ENCODE assay signal across 17 cellular contexts in the genomic region with DNA sequence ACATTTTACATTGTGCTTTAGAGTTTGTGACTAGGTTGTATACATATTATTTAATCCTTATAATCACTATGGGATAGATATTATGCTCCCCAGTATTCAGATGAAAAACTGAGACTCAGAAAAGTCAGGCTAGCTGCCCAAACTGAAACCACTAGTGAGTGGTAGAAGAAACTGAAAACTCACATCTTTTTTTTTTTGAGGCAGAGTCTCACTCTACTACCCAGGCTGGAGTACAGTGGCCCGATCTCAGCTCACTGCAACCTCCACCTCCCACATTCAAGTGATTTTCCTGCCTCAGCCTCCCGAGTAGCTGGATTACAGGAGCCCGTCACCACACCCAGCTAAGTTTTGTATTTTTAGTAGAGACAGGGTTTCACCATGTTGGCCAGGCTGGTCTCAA. TPM values are rescaled to one million over a fixed set of nuclear protein-coding genes. Genes with fewer than 3 reads are reported as not detected.
A peak's percentile ranks its signal among the peaks of the same experiment; 100 is the strongest.
DNase-seq lines count a peak whose midpoint lies in the region; ATAC-seq and TF ChIP-seq lines count a peak whose summit lies in the region.
"Had no signal": no experiment of that assay in that cellular context is flagged by ENCODE, and none has a peak within 500 bp of the region (broad histone marks: within the 10 kb centered on the region; RNA-seq: fewer than 3 reads in every experiment).

No MANE protein-coding gene starts in this region.

- no peaks in the 10 kb centered on the region for H3K36me3 ChIP-seq in colonic mucosa
- H3K36me3 ChIP-seq: neural progenitor cell, right atrium auricular region, thoracic aorta had no signal

- ATAC-seq in GM21717 (IDR thresholded peaks at IDR 0.05; ENCODE audit: unreplicated experiment) (peak; percentile 61), T-helper 17 cell (no peak)
- peak; percentile 69 for ATAC-seq in stimulated activated naive CD8-positive, alpha-beta T cell treated with anti-CD3 and anti-CD28 coated beads, Interleukin-15, amount 100 ng/mL, for 72 hours

- H3K4me3 Mint-ChIP-seq in activated naive CD4-positive, alpha-beta T cell treated with anti-CD3 and anti-CD28 coated beads, Interleukin-2, amount 10 ng/mL, durations not matched to agents 7 days and 5 days: no peak overlapping the region
- H3K4me3 Mint-ChIP-seq in T-helper 17 cell: no peak overlapping the region
- H3K4me3 Mint-ChIP-seq in stimulated activated naive CD8-positive, alpha-beta T cell treated with anti-CD3 and anti-CD28 coated beads, Interleukin-15, amount 100 ng/mL, for 72 hours: peak overlapping the region in 1 of 2 donors; percentile 49
- H3K4me3 Mint-ChIP-seq: memory B cell, neural progenitor cell had no signal

- H3K9ac ChIP-seq in colonic mucosa (ENCODE audit: low read depth in 2 of 2, low read length in 2 of 2): no peak overlapping the region
- H3K9ac ChIP-seq: neural progenitor cell had no signal

- no peak overlapping the region for H3K27ac Mint-ChIP-seq in activated naive CD4-positive, alpha-beta T cell treated with anti-CD3 and anti-CD28 coated beads, Interleukin-2, amount 10 ng/mL, durations not matched to agents 7 days and 5 days
- peak overlapping the region; percentile 68 for H3K27ac Mint-ChIP-seq in T-helper 17 cell
- peak overlapping the region in 1 of 2 donors; percentile 25 for H3K27ac Mint-ChIP-seq in stimulated activated naive CD8-positive, alpha-beta T cell treated with anti-CD3 and anti-CD28 coated beads, Interleukin-15, amount 100 ng/mL, for 72 hours
- H3K27ac Mint-ChIP-seq: memory B cell, neural progenitor cell had no signal

- no peaks in the 10 kb centered on the region for H3K27me3 Mint-ChIP-seq in activated naive CD4-positive, alpha-beta T cell treated with anti-CD3 and anti-CD28 coated beads, Interleukin-2, amount 10 ng/mL, durations not matched to agents 7 days and 5 days
- no peaks in the 10 kb centered on the region for H3K27me3 Mint-ChIP-seq in T-helper 17 cell
- H3K27me3 Mint-ChIP-seq in stimulated activated naive CD8-positive, alpha-beta T cell treated with anti-CD3 and anti-CD28 coated beads, Interleukin-15, amount 100 ng/mL, for 72 hours: no peaks in the 10 kb centered on the region
- H3K27me3 Mint-ChIP-seq: memory B cell had no signal

- intact Hi-C loops in colonic mucosa (cut with DNase I): no loop called here

- H3K27ac ChIP-seq in colonic mucosa: no peak overlapping the region
- H3K27ac ChIP-seq: neural progenitor cell, right atrium auricular region, thoracic aorta had no signal

- CTCF ChIA-PET in activated naive CD4-positive, alpha-beta T cell treated with anti-CD3 and anti-CD28 coated beads, Interleukin-2, amount 10 ng/mL, durations not matched to agents 7 days and 5 days (lab: Charles Lee): interaction anchor here (1.3 kb wide), 1 partner anchor 91 kb away, joined by 5 read pairs; no protein-coding TSS in a partner anchor

- TF ChIP-seq CTCF in colonic mucosa (IDR thresholded peaks at IDR 0.05): no peak

- H3K4me1 Mint-ChIP-seq in activated naive CD4-positive, alpha-beta T cell treated with anti-CD3 and anti-CD28 coated beads, Interleukin-2, amount 10 ng/mL, durations not matched to agents 7 days and 5 days: peaks cover 55% of the 10 kb centered on the region
- peaks cover 30% of the 10 kb centered on the region for H3K4me1 Mint-ChIP-seq in T-helper 17 cell
- peaks cover 68% of the 10 kb centered on the region for H3K4me1 Mint-ChIP-seq in stimulated activated naive CD8-positive, alpha-beta T cell treated with anti-CD3 and anti-CD28 coated beads, Interleukin-15, amount 100 ng/mL, for 72 hours
- H3K4me1 Mint-ChIP-seq: neural progenitor cell had no signal

- DNase-seq in activated naive CD4-positive, alpha-beta T cell treated with anti-CD3 and anti-CD28 coated beads, Interleukin-2, amount 10 ng/mL, durations not matched to agents 7 days and 5 days: peak; percentile 25
- no peak for DNase-seq in activated naive CD4-positive, alpha-beta T cell treated with Interleukin-2 at 50 U/mL for 16 hours
- no peak for DNase-seq in T-helper 17 cell
- DNase-seq in stimulated activated naive CD8-positive, alpha-beta T cell treated with anti-CD3 and anti-CD28 coated beads, Interleukin-15, amount 100 ng/mL, for 72 hours: no peak
- no peak for DNase-seq in NCI-H2196 (lab: John Stamatoyannopoulos, UW; ENCODE audit: unreplicated experiment)
- DNase-seq in activated gamma-delta T cell treated with Interleukin-2 at 50 U/mL for 16 hours: no peak
- DNase-seq in colonic mucosa: no peak
- DNase-seq: ACHN, aorta, GF-D8, NCI-H1694 treated with DMSO at 0.1 percent for 48 hours, NCI-H526 treated with DMSO at 0.1 percent for 48 hours had no signal

- no peaks in the 10 kb centered on the region for H3K9me3 Mint-ChIP-seq in activated naive CD4-positive, alpha-beta T cell treated with anti-CD3 and anti-CD28 coated beads, Interleukin-2, amount 10 ng/mL, durations not matched to agents 7 days and 5 days
- H3K9me3 Mint-ChIP-seq in stimulated activated naive CD8-positive, alpha-beta T cell treated with anti-CD3 and anti-CD28 coated beads, Interleukin-15, amount 100 ng/mL, for 72 hours: no peaks in the 10 kb centered on the region
- H3K9me3 Mint-ChIP-seq: memory B cell, neural progenitor cell had no signal

- no peaks in the 10 kb centered on the region for H3K27me3 ChIP-seq in colonic mucosa
- H3K27me3 ChIP-seq: neural progenitor cell, right atrium auricular region had no signal

- H3K36me3 Mint-ChIP-seq in activated naive CD4-positive, alpha-beta T cell treated with anti-CD3 and anti-CD28 coated beads, Interleukin-2, amount 10 ng/mL, durations not matched to agents 7 days and 5 days: peaks cover 8% of the 10 kb centered on the region
- H3K36me3 Mint-ChIP-seq in T-helper 17 cell (ENCODE audit: low read depth): peaks cover 3% of the 10 kb centered on the region

- H3K4me3 ChIP-seq in colonic mucosa: no peak overlapping the region
- H3K4me3 ChIP-seq: neural progenitor cell, right atrium auricular region, thoracic aorta had no signal

- no peaks in the 10 kb centered on the region for H3K9me3 ChIP-seq in T-helper 17 cell (ENCODE audit: control insufficient read depth, low read length, poor library complexity, severe bottlenecking)
- H3K9me3 ChIP-seq in colonic mucosa: no peaks in the 10 kb centered on the region
- H3K9me3 ChIP-seq: right atrium auricular region, thoracic aorta had no signal

- H3K4me1 ChIP-seq in colonic mucosa: no peaks in the 10 kb centered on the region
- H3K4me1 ChIP-seq: neural progenitor cell, right atrium auricular region had no signal

RNA-seq across cellular contexts. Expression of a gene that starts 22.2 kb away (rescaled TPM):
- 10 to 100 TPM; 10.0 to 15.9 TPM for total RNA-seq in T-helper 17 cell
- total RNA-seq in colonic mucosa: 10 to 100 TPM in 1 of 2 donors, 1 to 10 TPM in 1; 4.2 to 13.4 TPM
